Comparison of ENCODE assay signal across 1 cellular context in genomic region chr17:7314719-7315569, GRCh38.
TF ChIP-seq lines count a peak whose summit lies in the region.

A gene with protein sequence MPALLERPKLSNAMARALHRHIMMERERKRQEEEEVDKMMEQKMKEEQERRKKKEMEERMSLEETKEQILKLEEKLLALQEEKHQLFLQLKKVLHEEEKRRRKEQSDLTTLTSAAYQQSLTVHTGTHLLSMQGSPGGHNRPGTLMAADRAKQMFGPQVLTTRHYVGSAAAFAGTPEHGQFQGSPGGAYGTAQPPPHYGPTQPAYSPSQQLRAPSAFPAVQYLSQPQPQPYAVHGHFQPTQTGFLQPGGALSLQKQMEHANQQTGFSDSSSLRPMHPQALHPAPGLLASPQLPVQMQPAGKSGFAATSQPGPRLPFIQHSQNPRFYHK (minus strand): TSS chr17:7315360. CDS start chr17:7315052, 308 bp downstream.

TF ChIP-seq in HEK293, 187 proteins besides CTCF, POLR2A, EP300 and RAD21 (continued from another document and continues in another):
- TF ChIP-seq, protein P1, sequence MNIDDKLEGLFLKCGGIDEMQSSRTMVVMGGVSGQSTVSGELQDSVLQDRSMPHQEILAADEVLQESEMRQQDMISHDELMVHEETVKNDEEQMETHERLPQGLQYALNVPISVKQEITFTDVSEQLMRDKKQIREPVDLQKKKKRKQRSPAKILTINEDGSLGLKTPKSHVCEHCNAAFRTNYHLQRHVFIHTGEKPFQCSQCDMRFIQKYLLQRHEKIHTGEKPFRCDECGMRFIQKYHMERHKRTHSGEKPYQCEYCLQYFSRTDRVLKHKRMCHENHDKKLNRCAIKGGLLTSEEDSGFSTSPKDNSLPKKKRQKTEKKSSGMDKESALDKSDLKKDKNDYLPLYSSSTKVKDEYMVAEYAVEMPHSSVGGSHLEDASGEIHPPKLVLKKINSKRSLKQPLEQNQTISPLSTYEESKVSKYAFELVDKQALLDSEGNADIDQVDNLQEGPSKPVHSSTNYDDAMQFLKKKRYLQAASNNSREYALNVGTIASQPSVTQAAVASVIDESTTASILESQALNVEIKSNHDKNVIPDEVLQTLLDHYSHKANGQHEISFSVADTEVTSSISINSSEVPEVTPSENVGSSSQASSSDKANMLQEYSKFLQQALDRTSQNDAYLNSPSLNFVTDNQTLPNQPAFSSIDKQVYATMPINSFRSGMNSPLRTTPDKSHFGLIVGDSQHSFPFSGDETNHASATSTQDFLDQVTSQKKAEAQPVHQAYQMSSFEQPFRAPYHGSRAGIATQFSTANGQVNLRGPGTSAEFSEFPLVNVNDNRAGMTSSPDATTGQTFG (tag by site-specific recombination; IDR thresholded peaks at IDR 0.05; ENCODE audit: borderline replicate concordance): no peak
- TF ChIP-seq ZNF548 (tag by site-specific recombination; IDR thresholded peaks at IDR 0.05) (no peak), ZNF704 (tag by site-specific recombination; IDR thresholded peaks at IDR 0.05) (no peak; the same call in 1 of the 2 replicates), SP7 (tag by site-specific recombination; IDR thresholded peaks at IDR 0.05) (peak; percentile 52), BCL11B (tag by site-specific recombination; IDR thresholded peaks at IDR 0.05; ENCODE audit: low read depth) (no peak), RBAK (tag by site-specific recombination; IDR thresholded peaks at IDR 0.05) (no peak), ZNF645 (tag by site-specific recombination; IDR thresholded peaks at IDR 0.05) (no peak), KLF9 (tag by site-specific recombination; IDR thresholded peaks at IDR 0.05; ENCODE audit: low read depth) (peak; percentile 34), ZBTB7A (tag by site-specific recombination; IDR thresholded peaks at IDR 0.05; ENCODE audit: low read depth) (peak; percentile 41; the same call in 1 of the 2 replicates), ZNF830 (tag by site-specific recombination; IDR thresholded peaks at IDR 0.05; ENCODE audit: low read depth) (no peak), ZNF664 (tag by site-specific recombination; IDR thresholded peaks at IDR 0.05) (no peak), ZNF555 (tag by site-specific recombination; conservative IDR thresholded peaks at IDR 0.05) (no peak), ZSCAN4 (tag by site-specific recombination; IDR thresholded peaks at IDR 0.05) (no peak), ZNF133 (tag by site-specific recombination; IDR thresholded peaks at IDR 0.05) (no peak), HOXC10 (CRISPR knock-in tag; IDR thresholded peaks at IDR 0.05) (0 out of 2 replicates have a peak, but pooled peaks have one; percentile 66), ZNF169 (tag by site-specific recombination; IDR thresholded peaks at IDR 0.05) (no peak), ZNF623 (tag by site-specific recombination; IDR thresholded peaks at IDR 0.05) (no peak), ZNF324 (tag by site-specific recombination; IDR thresholded peaks at IDR 0.05) (no peak), TRIM28 (IDR thresholded peaks at IDR 0.05; ENCODE audit: borderline replicate concordance, low read length) (no peak), KLF1 (tag by site-specific recombination; IDR thresholded peaks at IDR 0.05) (no peak), SP3 (tag by site-specific recombination; IDR thresholded peaks at IDR 0.05) (peak; percentile 58), TSHZ1 (tag by site-specific recombination; IDR thresholded peaks at IDR 0.05; ENCODE audit: borderline replicate concordance) (no peak), ZNF302 (tag by site-specific recombination; IDR thresholded peaks at IDR 0.05; ENCODE audit: low read depth) (no peak), ZNF311 (tag by site-specific recombination; IDR thresholded peaks at IDR 0.05; ENCODE audit: borderline replicate concordance) (no peak), ZNF174 (tag by site-specific recombination; IDR thresholded peaks at IDR 0.05) (no peak), ZNF248 (tag by site-specific recombination; IDR thresholded peaks at IDR 0.05) (no peak), ZNF433 (tag by site-specific recombination; IDR thresholded peaks at IDR 0.05; ENCODE audit: low read depth) (no peak), FEZF1 (tag by site-specific recombination; IDR thresholded peaks at IDR 0.05) (no peak), ZFP41 (tag by site-specific recombination; IDR thresholded peaks at IDR 0.05; ENCODE audit: borderline replicate concordance) (no peak), ZNF785 (tag by site-specific recombination; IDR thresholded peaks at IDR 0.05) (no peak), ZNF266 (tag by site-specific recombination; IDR thresholded peaks at IDR 0.05; ENCODE audit: low read depth) (no peak), MYNN (tag by site-specific recombination; IDR thresholded peaks at IDR 0.05; ENCODE audit: borderline replicate concordance) (no peak), ZNF132 (tag by site-specific recombination; IDR thresholded peaks at IDR 0.05; ENCODE audit: borderline replicate concordance) (no peak), ZNF48 (tag by site-specific recombination; IDR thresholded peaks at IDR 0.05) (no peak), ZNF426 (tag by site-specific recombination; IDR thresholded peaks at IDR 0.05) (no peak), ZNF571 (tag by site-specific recombination; IDR thresholded peaks at IDR 0.05) (no peak), ZNF549 (tag by site-specific recombination; IDR thresholded peaks at IDR 0.05) (no peak), ZBTB21 (tag by site-specific recombination; IDR thresholded peaks at IDR 0.05) (peak; percentile 65), ZNF600 (tag by site-specific recombination; IDR thresholded peaks at IDR 0.05) (peak; percentile 69), YY2 (tag by site-specific recombination; IDR thresholded peaks at IDR 0.05) (peak; percentile 38), OSR2 (tag by site-specific recombination; IDR thresholded peaks at IDR 0.05) (no peak), ZNF214 (tag by site-specific recombination; IDR thresholded peaks at IDR 0.05; ENCODE audit: borderline replicate concordance) (no peak), ZNF24 (tag by site-specific recombination; IDR thresholded peaks at IDR 0.05) (0 out of 2 replicates have a peak, but pooled peaks have one; percentile 23), ZSCAN23 (tag by site-specific recombination; IDR thresholded peaks at IDR 0.05) (no peak), ZIC2 (tag by site-specific recombination; IDR thresholded peaks at IDR 0.05) (no peak), ZNF175 (tag by site-specific recombination; IDR thresholded peaks at IDR 0.05) (no peak), ZNF19 (tag by site-specific recombination; IDR thresholded peaks at IDR 0.05; ENCODE audit: low read depth) (no peak), ZNF670 (tag by site-specific recombination; IDR thresholded peaks at IDR 0.05; ENCODE audit: low read depth) (no peak), KLF10 (tag by site-specific recombination; IDR thresholded peaks at IDR 0.05) (peak; percentile 72; the same call in 1 of the 2 replicates), ZNF747 (tag by site-specific recombination; IDR thresholded peaks at IDR 0.05) (no peak), KLF8 (tag by site-specific recombination; IDR thresholded peaks at IDR 0.05) (0 out of 2 replicates have a peak, but pooled peaks have one; percentile 34)
- TF ChIP-seq, protein P2, sequence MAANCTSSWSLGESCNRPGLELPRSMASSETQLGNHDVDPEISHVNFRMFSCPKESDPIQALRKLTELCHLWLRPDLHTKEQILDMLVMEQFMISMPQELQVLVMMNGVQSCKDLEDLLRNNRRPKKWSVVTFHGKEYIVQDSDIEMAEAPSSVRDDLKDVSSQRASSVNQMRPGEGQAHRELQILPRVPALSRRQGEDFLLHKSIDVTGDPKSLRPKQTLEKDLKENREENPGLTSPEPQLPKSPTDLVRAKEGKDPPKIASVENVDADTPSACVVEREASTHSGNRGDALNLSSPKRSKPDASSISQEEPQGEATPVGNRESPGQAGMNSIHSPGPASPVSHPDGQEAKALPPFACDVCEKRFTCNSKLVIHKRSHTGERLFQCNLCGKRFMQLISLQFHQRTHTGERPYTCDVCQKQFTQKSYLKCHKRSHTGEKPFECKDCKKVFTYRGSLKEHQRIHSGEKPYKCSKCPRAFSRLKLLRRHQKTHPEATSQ (tag by site-specific recombination; IDR thresholded peaks at IDR 0.05): 0 out of 2 replicates have a peak, but pooled peaks have one; percentile 51
- TF ChIP-seq, protein P3, sequence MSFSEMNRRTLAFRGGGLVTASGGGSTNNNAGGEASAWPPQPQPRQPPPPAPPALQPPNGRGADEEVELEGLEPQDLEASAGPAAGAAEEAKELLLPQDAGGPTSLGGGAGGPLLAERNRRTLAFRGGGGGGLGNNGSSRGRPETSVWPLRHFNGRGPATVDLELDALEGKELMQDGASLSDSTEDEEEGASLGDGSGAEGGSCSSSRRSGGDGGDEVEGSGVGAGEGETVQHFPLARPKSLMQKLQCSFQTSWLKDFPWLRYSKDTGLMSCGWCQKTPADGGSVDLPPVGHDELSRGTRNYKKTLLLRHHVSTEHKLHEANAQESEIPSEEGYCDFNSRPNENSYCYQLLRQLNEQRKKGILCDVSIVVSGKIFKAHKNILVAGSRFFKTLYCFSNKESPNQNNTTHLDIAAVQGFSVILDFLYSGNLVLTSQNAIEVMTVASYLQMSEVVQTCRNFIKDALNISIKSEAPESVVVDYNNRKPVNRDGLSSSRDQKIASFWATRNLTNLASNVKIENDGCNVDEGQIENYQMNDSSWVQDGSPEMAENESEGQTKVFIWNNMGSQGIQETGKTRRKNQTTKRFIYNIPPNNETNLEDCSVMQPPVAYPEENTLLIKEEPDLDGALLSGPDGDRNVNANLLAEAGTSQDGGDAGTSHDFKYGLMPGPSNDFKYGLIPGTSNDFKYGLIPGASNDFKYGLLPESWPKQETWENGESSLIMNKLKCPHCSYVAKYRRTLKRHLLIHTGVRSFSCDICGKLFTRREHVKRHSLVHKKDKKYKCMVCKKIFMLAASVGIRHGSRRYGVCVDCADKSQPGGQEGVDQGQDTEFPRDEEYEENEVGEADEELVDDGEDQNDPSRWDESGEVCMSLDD (tag by site-specific recombination; IDR thresholded peaks at IDR 0.05): peak; percentile 34; the same call in 1 of the 2 replicates
- TF ChIP-seq, protein P4, sequence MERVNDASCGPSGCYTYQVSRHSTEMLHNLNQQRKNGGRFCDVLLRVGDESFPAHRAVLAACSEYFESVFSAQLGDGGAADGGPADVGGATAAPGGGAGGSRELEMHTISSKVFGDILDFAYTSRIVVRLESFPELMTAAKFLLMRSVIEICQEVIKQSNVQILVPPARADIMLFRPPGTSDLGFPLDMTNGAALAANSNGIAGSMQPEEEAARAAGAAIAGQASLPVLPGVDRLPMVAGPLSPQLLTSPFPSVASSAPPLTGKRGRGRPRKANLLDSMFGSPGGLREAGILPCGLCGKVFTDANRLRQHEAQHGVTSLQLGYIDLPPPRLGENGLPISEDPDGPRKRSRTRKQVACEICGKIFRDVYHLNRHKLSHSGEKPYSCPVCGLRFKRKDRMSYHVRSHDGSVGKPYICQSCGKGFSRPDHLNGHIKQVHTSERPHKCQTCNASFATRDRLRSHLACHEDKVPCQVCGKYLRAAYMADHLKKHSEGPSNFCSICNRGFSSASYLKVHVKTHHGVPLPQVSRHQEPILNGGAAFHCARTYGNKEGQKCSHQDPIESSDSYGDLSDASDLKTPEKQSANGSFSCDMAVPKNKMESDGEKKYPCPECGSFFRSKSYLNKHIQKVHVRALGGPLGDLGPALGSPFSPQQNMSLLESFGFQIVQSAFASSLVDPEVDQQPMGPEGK (tag by site-specific recombination; IDR thresholded peaks at IDR 0.05): peak; percentile 50; the same call in 1 of the 2 replicates
